In the genomic region with DNA sequence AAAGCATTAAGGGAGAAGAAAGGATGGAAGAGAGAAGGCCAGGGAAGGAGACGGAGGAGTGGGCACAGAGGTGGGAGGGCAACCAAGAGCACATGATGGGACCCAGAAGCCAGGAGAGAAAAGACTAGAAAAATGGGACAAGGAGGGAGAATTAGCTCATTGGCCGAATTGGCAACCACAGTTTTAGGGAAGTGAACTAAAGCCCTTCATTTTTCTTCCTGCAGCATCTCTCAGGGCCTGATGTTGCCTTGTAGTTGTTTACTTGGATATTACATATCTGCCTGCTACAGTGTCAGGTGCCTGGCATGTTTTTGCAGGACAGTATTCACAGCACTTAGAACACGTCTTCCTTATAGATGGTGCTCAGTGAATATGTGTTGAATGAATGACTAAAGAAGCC, we compare ENCODE assay signal across 2 cellular contexts.
TF ChIP-seq lines count a peak whose summit lies in the region.

No MANE protein-coding gene starts in this region.

TF ChIP-seq in liver, 16 proteins besides CTCF, POLR2A, EP300 and RAD21:
- TF ChIP-seq NR2F2 (IDR thresholded peaks at IDR 0.05) (no peak), FOXA2 (IDR thresholded peaks at IDR 0.05) (no peak), HNF4A (conservative IDR thresholded peaks at IDR 0.05) (no peak), HNF4G (IDR thresholded peaks at IDR 0.05) (no peak)

TF ChIP-seq in K562, 482 proteins besides CTCF, POLR2A, EP300 and RAD21:
- TF ChIP-seq TSC22D4 (tag; IDR thresholded peaks at IDR 0.05) (no peak), SPI1 (IDR thresholded peaks at IDR 0.05; ENCODE audit: borderline replicate concordance, low read depth, low read length) (peak; percentile 61)
